In the genomic region with DNA sequence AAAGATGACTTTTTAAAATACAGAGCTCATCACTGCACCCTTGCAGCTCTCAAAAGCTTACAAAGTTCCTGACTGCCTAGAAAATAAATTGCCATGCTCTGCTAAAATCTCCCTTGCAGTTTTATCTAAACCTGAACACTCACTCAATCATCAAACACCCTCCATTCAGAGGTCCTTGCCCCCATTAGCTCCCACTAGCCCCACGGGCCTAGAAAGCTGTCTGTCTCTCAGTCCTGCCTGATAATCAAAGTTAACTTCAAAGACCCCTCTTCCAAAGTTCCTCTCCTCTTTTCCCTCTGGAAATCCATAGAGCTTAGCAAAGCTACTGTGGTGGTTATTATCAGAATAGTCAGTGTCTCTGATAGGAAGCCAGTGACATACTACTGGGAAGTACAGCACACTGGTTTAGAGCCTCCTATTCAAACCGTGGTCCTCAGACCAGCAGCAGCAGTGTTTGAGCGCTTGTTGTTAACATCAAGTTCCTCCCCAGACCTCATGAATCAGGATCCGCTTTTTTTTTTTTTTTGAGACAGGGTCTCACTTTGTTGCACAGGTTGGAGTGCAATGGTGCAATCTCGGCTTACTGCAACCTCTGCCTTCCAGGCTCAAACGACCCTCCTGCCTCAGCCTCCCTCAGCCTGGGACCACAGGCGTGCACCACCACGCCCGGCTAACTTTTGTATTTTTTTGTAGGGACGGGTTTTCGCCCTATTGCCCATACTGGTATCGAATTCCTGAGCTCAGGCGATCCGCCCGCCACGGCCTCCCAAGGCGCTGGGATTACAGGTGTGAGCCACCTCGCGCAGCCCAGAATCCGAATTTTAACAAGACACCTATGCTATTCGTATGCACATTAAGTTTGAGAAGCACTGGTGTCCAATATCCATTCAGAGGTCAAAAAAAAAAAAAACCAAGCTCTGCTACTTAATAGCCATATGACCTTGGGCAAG, we compare ENCODE assay signal across 8 cellular contexts. TPM values are rescaled to one million over a fixed set of nuclear protein-coding genes. Genes with fewer than 3 reads are reported as not detected.
DNase-seq lines count a peak whose midpoint lies in the region; ATAC-seq and TF ChIP-seq lines count a peak whose summit lies in the region.

No MANE protein-coding gene starts in this region.

- peak overlapping the region; percentile 86 to 98 (median 92) for H3K9ac ChIP-seq in BLaER1 treated with 17β-estradiol and CSF1 and Interleukin-3, amounts not matched to agents 10 nM and 100 nM
- peak overlapping the region; percentile 90 for H3K9ac ChIP-seq in MM.1S (ENCODE audit: low read length)

- peak overlapping the region; percentile 83 to 94 (median 89); a peak in 21 of 22 replicates for H3K27ac ChIP-seq in BLaER1 treated with 17β-estradiol and CSF1 and Interleukin-3, amounts not matched to agents 10 nM and 100 nM
- H3K27ac ChIP-seq in MM.1S (ENCODE audit: low read length), result no peak overlapping the region
- H3K27ac ChIP-seq in coronary artery, result peak overlapping the region in 1 of 2 donors; percentile 61

- peaks cover 43 to 46% of the 10 kb centered on the region in 2 donors for H3K4me1 Mint-ChIP-seq in natural killer cell treated with Interleukin-12 subunit alpha and Interleukin-12 subunit beta and Interleukin-15 and Interleukin-18, amount 100 ng/mL, for 72 hours (ENCODE audit: low read depth in 2 of 2)

- peaks cover 39 to 56% (median 53%) of the 10 kb centered on the region in 11 experiments; a peak in 20 of 22 replicates for H4K20me1 ChIP-seq in BLaER1 treated with 17β-estradiol and CSF1 and Interleukin-3, amounts not matched to agents 10 nM and 100 nM
- H4K20me1 ChIP-seq in MM.1S (ENCODE audit: insufficient read depth, low read length), result no peaks in the 10 kb centered on the region

- DNase-seq in MM.1S (no peak), coronary artery (ENCODE audit: low spot score) (no peak), NCI-H526 (lab: John Stamatoyannopoulos, UW) (no peak), DMS153 treated with DMSO at 0.1 percent for 48 hours (lab: John Stamatoyannopoulos, UW; ENCODE audit: unreplicated experiment) (no peak)
- no peak for DNase-seq in natural killer cell treated with Interleukin-12 subunit alpha and Interleukin-12 subunit beta and Interleukin-15 and Interleukin-18, amount 100 ng/mL, for 72 hours (ENCODE audit: low spot score)
- no peak for DNase-seq in activated CD4-positive, CD25-positive, alpha-beta regulatory T cell (lab: John Stamatoyannopoulos, UW)

- no peaks in the 10 kb centered on the region for H3K27me3 ChIP-seq in BLaER1 treated with 17β-estradiol and CSF1 and Interleukin-3, amounts not matched to agents 10 nM and 100 nM
- H3K27me3 ChIP-seq in MM.1S (replicated peaks; ENCODE audit: insufficient read depth, low read length), result no peaks in the 10 kb centered on the region

- H3K9me2 ChIP-seq in MM.1S (replicated peaks; ENCODE audit: insufficient read depth, low read length), result no peaks in the 10 kb centered on the region

- H3K27me3 Mint-ChIP-seq in natural killer cell treated with Interleukin-12 subunit alpha and Interleukin-12 subunit beta and Interleukin-15 and Interleukin-18, amount 100 ng/mL, for 72 hours, result no peaks in the 10 kb centered on the region

- peak overlapping the region; percentile 80 to 96 (median 94) for H3K4me2 ChIP-seq in BLaER1 treated with 17β-estradiol and CSF1 and Interleukin-3, amounts not matched to agents 10 nM and 100 nM
- H3K4me2 ChIP-seq in MM.1S (ENCODE audit: low read depth, low read length), result peak overlapping the region; percentile 76

- peak overlapping the region; percentile 62 to 65 for H3K27ac Mint-ChIP-seq in natural killer cell treated with Interleukin-12 subunit alpha and Interleukin-12 subunit beta and Interleukin-15 and Interleukin-18, amount 100 ng/mL, for 72 hours

- peaks cover 14 to 45% (median 26%) of the 10 kb centered on the region in 11 experiments; a peak in 20 of 22 replicates for H3K36me3 ChIP-seq in BLaER1 treated with 17β-estradiol and CSF1 and Interleukin-3, amounts not matched to agents 10 nM and 100 nM
- no peaks in the 10 kb centered on the region for H3K36me3 ChIP-seq in MM.1S (replicated peaks; ENCODE audit: insufficient read depth, low read length)

- H3F3A ChIP-seq in MM.1S (ENCODE audit: insufficient read depth, low read length), result no peaks in the 10 kb centered on the region

- peak overlapping the region; percentile 92 for H3K4me3 Mint-ChIP-seq in natural killer cell treated with Interleukin-12 subunit alpha and Interleukin-12 subunit beta and Interleukin-15 and Interleukin-18, amount 100 ng/mL, for 72 hours

- H3K9me3 ChIP-seq in BLaER1 treated with 17β-estradiol and CSF1 and Interleukin-3, amounts not matched to agents 10 nM and 100 nM (replicated peaks in 1 of 11), result no peaks in the 10 kb centered on the region
- no peaks in the 10 kb centered on the region for H3K9me3 ChIP-seq in MM.1S (replicated peaks; ENCODE audit: insufficient read depth, low read length)

- ATAC-seq in natural killer cell treated with Interleukin-12 subunit alpha and Interleukin-12 subunit beta and Interleukin-15 and Interleukin-18, amount 100 ng/mL, for 72 hours, result no peak
- ATAC-seq in HG03175 (IDR thresholded peaks at IDR 0.05; ENCODE audit: unreplicated experiment), result no peak

- peaks cover 62% of the 10 kb centered on the region for H3K79me2 ChIP-seq in MM.1S (ENCODE audit: low read length)

- H3K9me3 Mint-ChIP-seq in natural killer cell treated with Interleukin-12 subunit alpha and Interleukin-12 subunit beta and Interleukin-15 and Interleukin-18, amount 100 ng/mL, for 72 hours, result no peaks in the 10 kb centered on the region

- peaks cover 40 to 50% (median 46%) of the 10 kb centered on the region in 10 experiments for H3K4me1 ChIP-seq in BLaER1 treated with 17β-estradiol and CSF1 and Interleukin-3, amounts not matched to agents 10 nM and 100 nM
- H3K4me1 ChIP-seq in MM.1S (ENCODE audit: low read length), result peaks cover 8% of the 10 kb centered on the region

- no peaks in the 10 kb centered on the region for H3K36me3 Mint-ChIP-seq in natural killer cell treated with Interleukin-12 subunit alpha and Interleukin-12 subunit beta and Interleukin-15 and Interleukin-18, amount 100 ng/mL, for 72 hours

- 0 out of 2 replicates have a peak overlapping the region, but pooled peaks have one; percentile 88 for H2AFZ ChIP-seq in MM.1S (ENCODE audit: low read length)

- H3K4me3 ChIP-seq in BLaER1 treated with 17β-estradiol and CSF1 and Interleukin-3, amounts not matched to agents 10 nM and 100 nM, result peak overlapping the region; percentile 80 to 99 (median 91)
- H3K4me3 ChIP-seq in MM.1S (ENCODE audit: low read length), result peak overlapping the region; percentile 92
- peak overlapping the region; percentile 84 for H3K4me3 ChIP-seq in coronary artery

- TF ChIP-seq CTCF in MM.1S (IDR thresholded peaks at IDR 0.05; ENCODE audit: low read length), result no peak
- TF ChIP-seq CTCF in coronary artery (IDR thresholded peaks at IDR 0.05), result no peak

RNA-seq across cellular contexts. Expression of gene NDUFC2, which starts 1.2 kb away (rescaled TPM):
- total RNA-seq in natural killer cell treated with Interleukin-12 subunit alpha and Interleukin-12 subunit beta and Interleukin-15 and Interleukin-18, amount 100 ng/mL, for 72 hours, result 100 to 1,000 TPM; 174 to 187 TPM

RNA-seq across cellular contexts. Expression of gene THRSP, which starts 14.8 kb away (rescaled TPM):
- total RNA-seq in natural killer cell treated with Interleukin-12 subunit alpha and Interleukin-12 subunit beta and Interleukin-15 and Interleukin-18, amount 100 ng/mL, for 72 hours, result not detected

RNA-seq across cellular contexts. Expression of gene KCTD14, which starts 55.4 kb away (rescaled TPM):
- under 1 TPM; 0.29 to 0.45 TPM for total RNA-seq in natural killer cell treated with Interleukin-12 subunit alpha and Interleukin-12 subunit beta and Interleukin-15 and Interleukin-18, amount 100 ng/mL, for 72 hours
